21 cellular contexts compared by ENCODE assay signal in the genomic region with DNA sequence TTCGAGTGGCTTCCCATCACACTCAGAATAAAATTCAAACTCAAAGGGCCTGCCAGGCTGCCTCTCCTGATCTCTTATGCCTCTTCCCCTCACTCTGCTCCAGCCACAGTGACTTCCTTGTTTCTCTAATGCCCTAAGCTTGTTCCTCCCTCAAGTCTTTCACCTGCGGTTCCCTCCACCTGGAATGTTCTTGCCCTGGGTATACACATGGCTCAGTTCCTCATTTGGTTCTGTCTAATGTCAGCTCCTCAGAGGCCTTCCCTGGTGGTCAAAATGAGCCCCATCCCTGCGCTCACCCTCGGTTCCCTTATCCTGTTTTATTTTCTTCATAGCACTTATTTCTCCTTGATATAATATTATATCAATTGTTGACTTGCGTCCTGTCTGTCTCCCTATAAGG.
"Had no signal": no experiment of that assay in that cellular context is flagged by ENCODE, and none has a peak within 500 bp of the region (broad histone marks: within the 10 kb centered on the region; RNA-seq: fewer than 3 reads in every experiment).

No MANE protein-coding gene starts in this region.

- DNase-seq: effector memory CD8-positive, alpha-beta T cell; esophagus squamous epithelium; foreskin fibroblast; glutamatergic neuron; kidney; left cardiac atrium; left ventricle myocardium superior; mesendoderm; naive thymus-derived CD8-positive, alpha-beta T cell; spleen; stimulated activated CD4-positive, alpha-beta T cell treated with anti-CD3 and anti-CD28 coated beads, Interleukin-15, amount 100 ng/mL, for 24 hours; stimulated activated CD4-positive, alpha-beta T cell treated with anti-CD3 and anti-CD28 coated beads, Interleukin-1b, Interleukin-23, amount 100 ng/mL, for 48 hours; stimulated activated CD4-positive, alpha-beta T cell treated with anti-CD3 and anti-CD28 coated beads, Interleukin-4, amount 100 ng/mL, for 24 hours; testis had no signal

- H3K36me3 ChIP-seq: esophagus squamous epithelium, neutrophil, spleen, tibial nerve had no signal

- H3K27me3 ChIP-seq: esophagus squamous epithelium, gastroesophageal sphincter, spleen, testis, tibial nerve had no signal

- H3K9me3 ChIP-seq: esophagus squamous epithelium, gastroesophageal sphincter, neutrophil, spleen, testis, tibial nerve had no signal

- ATAC-seq: effector memory CD8-positive, alpha-beta T cell; gastroesophageal sphincter; left cardiac atrium; left ventricle myocardium superior; naive thymus-derived CD8-positive, alpha-beta T cell; sciatic nerve; stimulated activated memory B cell treated with anti-CD40 and anti-IgM and Interleukin-4, amounts not matched to agents 10 μg/mL and 1 μg/mL and 100 μg/mL, for 72 hours had no signal

- FAIRE-seq: colon, kidney had no signal

- H3K27ac ChIP-seq: esophagus squamous epithelium, gastroesophageal sphincter, neutrophil, spleen, testis, tibial nerve had no signal

- H3K4me3 ChIP-seq: esophagus squamous epithelium, gastroesophageal sphincter, lung, spleen, testis, tibial nerve had no signal
